Comparison of ENCODE assay signal across 8 cellular contexts in the genomic region with DNA sequence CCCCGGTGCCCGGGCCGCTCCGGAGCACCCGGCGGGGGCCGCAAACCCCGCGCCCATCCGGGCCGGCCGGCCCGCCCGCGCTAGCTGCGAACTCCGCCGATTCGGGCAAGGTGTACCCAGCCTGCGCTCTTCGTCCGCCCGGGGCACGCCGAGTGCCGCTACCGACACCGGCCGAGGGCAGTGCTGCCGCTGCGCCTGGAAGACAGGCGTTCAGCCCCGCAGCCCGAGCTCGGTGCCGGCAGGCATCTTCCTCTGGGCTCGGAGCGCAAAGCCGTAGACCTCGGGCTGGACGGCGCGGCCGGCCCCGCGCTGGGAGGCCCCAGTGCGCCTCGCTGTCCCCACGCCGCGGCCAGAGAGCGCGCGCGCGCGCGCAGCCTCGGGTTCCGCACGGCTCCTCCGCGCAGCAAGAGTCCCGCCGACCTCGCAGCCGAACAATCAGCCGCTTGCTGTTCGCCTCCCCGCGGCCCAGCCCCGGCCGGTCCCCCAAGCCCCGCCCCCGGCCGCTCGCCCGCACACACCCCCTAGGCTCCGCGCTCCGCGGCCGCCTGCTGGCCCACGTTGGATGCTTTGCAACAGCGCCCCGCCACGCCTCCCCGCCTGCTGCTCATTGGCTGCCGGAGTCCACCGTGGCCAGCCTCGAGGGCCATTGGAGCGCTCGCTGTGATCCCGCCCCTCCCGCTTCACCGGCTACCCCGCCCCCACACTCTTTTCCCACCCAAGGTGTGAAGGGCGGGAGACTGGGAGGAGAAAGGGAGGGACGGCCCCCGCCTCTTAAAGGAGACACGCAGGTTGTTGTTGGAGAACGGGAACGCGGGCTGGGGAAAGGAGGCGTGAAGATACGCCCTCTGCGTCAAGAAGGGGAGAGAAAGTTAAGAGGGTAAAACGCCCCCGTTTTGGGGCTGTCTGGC. TPM values are rescaled to one million over a fixed set of nuclear protein-coding genes. Genes with fewer than 3 reads are reported as not detected.
DNase-seq lines count a peak whose midpoint lies in the region; ATAC-seq and TF ChIP-seq lines count a peak whose summit lies in the region.

Gene LRIG1, minus strand, starts transcription at position 448 of the 908 bp plus-strand sequence. CDS start 615 bp downstream, outside the sequence.

- peak; percentile 97 for ATAC-seq in HG02798 (IDR thresholded peaks at IDR 0.05; ENCODE audit: poor library complexity, unreplicated experiment)
- ATAC-seq in upper lobe of right lung = peak; percentile 98

- H3K4me3 ChIP-seq in GM12875 (ENCODE audit: low read depth, low read length) (peak within 1 kb of the TSS; percentile 90), left ventricle myocardium inferior (peak within 1 kb of the TSS; percentile 93), upper lobe of right lung (peak within 1 kb of the TSS; percentile 83)

- intact Hi-C loops in left ventricle myocardium inferior (cut with micrococcal nuclease) (loop anchor here (5.0 kb wide), 1 partner anchor 49 kb away; no protein-coding TSS in a partner anchor), upper lobe of right lung (cut with DNase I) (no loop called here)

- no peaks in the 10 kb centered on the region for H3K9me3 ChIP-seq in left ventricle myocardium inferior (replicated peaks)
- no peaks in the 10 kb centered on the region for H3K9me3 ChIP-seq in upper lobe of right lung

- H3K9me3 Mint-ChIP-seq in T-helper 1 cell treated with Interleukin-12 subunit alpha and Interleukin-12 subunit beta and Interleukin-4 antibody, amounts not matched to agents 30 μg/mL and 1 μg/mL, for 36 hours = no peaks in the 10 kb centered on the region
- H3K9me3 Mint-ChIP-seq in progenitor cell of endocrine pancreas (ENCODE audit: low read depth) = no peaks in the 10 kb centered on the region

- H3K27me3 ChIP-seq in left ventricle myocardium inferior (ENCODE audit: low read depth) = no peaks in the 10 kb centered on the region
- H3K27me3 ChIP-seq in upper lobe of right lung = no peaks in the 10 kb centered on the region

- peaks cover 11% of the 10 kb centered on the region for H3K36me3 Mint-ChIP-seq in T-helper 1 cell treated with Interleukin-12 subunit alpha and Interleukin-12 subunit beta and Interleukin-4 antibody, amounts not matched to agents 30 μg/mL and 1 μg/mL, for 36 hours (ENCODE audit: low read depth)
- no peaks in the 10 kb centered on the region for H3K36me3 Mint-ChIP-seq in progenitor cell of endocrine pancreas (ENCODE audit: insufficient read depth)

- H3K4me1 Mint-ChIP-seq in T-helper 1 cell treated with Interleukin-12 subunit alpha and Interleukin-12 subunit beta and Interleukin-4 antibody, amounts not matched to agents 30 μg/mL and 1 μg/mL, for 36 hours (ENCODE audit: low read depth) = peaks cover 60% of the 10 kb centered on the region
- H3K4me1 Mint-ChIP-seq in progenitor cell of endocrine pancreas (ENCODE audit: low read depth) = peaks cover 57% of the 10 kb centered on the region

- H3K27ac ChIP-seq in left ventricle myocardium inferior (replicated peaks) (peak within 1 kb of the TSS; percentile 96), upper lobe of right lung (peak within 1 kb of the TSS; percentile 90)

- DNase-seq in NCI-H1436 treated with DMSO at 0.1 percent for 48 hours (lab: John Stamatoyannopoulos, UW) (peak; percentile 62), amniotic stem cell (lab: John Stamatoyannopoulos, UW) (peak; percentile 93), left ventricle myocardium inferior (peak; percentile 100), progenitor cell of endocrine pancreas (ENCODE audit: low spot score, unreplicated experiment) (peak; percentile 99), upper lobe of right lung (peak; percentile 100)

- TF ChIP-seq CTCF in GM12875 (IDR thresholded peaks at IDR 0.05; ENCODE audit: borderline replicate concordance, insufficient read depth, low read depth, low read length) (peak; percentile 31; the same call in 1 of the 2 replicates), left ventricle myocardium inferior (IDR thresholded peaks at IDR 0.05; ENCODE audit: borderline replicate concordance) (peak; percentile 71), progenitor cell of endocrine pancreas (IDR thresholded peaks at IDR 0.05; ENCODE audit: unreplicated experiment) (peak; percentile 54), upper lobe of right lung (IDR thresholded peaks at IDR 0.05) (peak; percentile 46)

- peak within 1 kb of the TSS; percentile 89 for H3K27ac Mint-ChIP-seq in T-helper 1 cell treated with Interleukin-12 subunit alpha and Interleukin-12 subunit beta and Interleukin-4 antibody, amounts not matched to agents 30 μg/mL and 1 μg/mL, for 36 hours
- peak within 1 kb of the TSS; percentile 85 for H3K27ac Mint-ChIP-seq in progenitor cell of endocrine pancreas

- peaks cover 24% of the 10 kb centered on the region for H3K27me3 Mint-ChIP-seq in T-helper 1 cell treated with Interleukin-12 subunit alpha and Interleukin-12 subunit beta and Interleukin-4 antibody, amounts not matched to agents 30 μg/mL and 1 μg/mL, for 36 hours (ENCODE audit: low read depth)
- H3K27me3 Mint-ChIP-seq in progenitor cell of endocrine pancreas = peaks cover 16% of the 10 kb centered on the region

- peak within 1 kb of the TSS; percentile 98 for H3K4me3 Mint-ChIP-seq in T-helper 1 cell treated with Interleukin-12 subunit alpha and Interleukin-12 subunit beta and Interleukin-4 antibody, amounts not matched to agents 30 μg/mL and 1 μg/mL, for 36 hours
- peak within 1 kb of the TSS; percentile 94 for H3K4me3 Mint-ChIP-seq in progenitor cell of endocrine pancreas (ENCODE audit: low read depth)

- H3K4me1 ChIP-seq in left ventricle myocardium inferior = peaks cover 62% of the 10 kb centered on the region
- H3K4me1 ChIP-seq in upper lobe of right lung = peaks cover 35% of the 10 kb centered on the region

- no peaks in the 10 kb centered on the region for H3K36me3 ChIP-seq in left ventricle myocardium inferior
- no peaks in the 10 kb centered on the region for H3K36me3 ChIP-seq in upper lobe of right lung

RNA-seq across cellular contexts. Expression of gene LRIG1, which starts in this region (rescaled TPM):
- total RNA-seq in left ventricle myocardium inferior (137 TPM), progenitor cell of endocrine pancreas (31.4 and 32.4 TPM in 2 replicates), upper lobe of right lung (56.2 TPM)

Comparison
In these comparisons a context has a peak if more than half of its experiments do, and no peak if none do; other contexts are left out.
1. Peak in every context shown above with its lines: DNase-seq, ATAC-seq, H3K4me3 ChIP-seq and H3K27ac ChIP-seq.